Comparison of ENCODE assay signal across 13 cellular contexts in the genomic region with DNA sequence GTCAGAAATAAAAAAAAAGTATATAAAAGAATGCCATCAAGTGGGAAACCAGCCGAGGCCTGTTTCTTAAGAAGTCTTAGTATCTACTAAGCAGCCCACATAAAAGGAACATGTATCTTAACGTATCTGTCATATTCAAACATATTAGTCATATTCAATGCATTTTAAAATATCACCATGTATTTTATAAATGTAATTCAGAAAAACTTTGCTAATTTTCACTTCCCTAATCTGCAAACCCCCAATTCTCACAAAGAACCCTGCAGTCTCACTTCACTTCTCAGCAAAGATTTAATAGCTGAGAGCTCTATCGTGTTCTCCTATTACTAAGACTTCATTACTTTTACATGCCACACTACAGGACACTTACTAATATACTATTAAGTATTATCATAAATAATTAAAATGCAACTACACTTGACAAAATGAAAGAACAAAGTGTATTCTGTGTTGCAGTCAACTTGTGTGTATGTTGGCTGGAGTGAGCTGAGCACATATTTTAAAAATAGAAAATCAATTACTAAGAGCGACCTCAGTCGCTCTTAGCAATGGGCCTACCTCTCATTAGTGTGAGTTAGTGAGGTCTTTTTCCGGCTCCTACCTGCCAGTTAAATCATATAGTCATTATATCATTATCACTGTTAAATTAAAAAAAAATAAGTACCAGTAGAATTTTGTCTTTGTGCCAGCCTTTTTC.
DNase-seq lines count a peak whose midpoint lies in the region; ATAC-seq and TF ChIP-seq lines count a peak whose summit lies in the region.
"Had no signal": no experiment of that assay in that cellular context is flagged by ENCODE, and none has a peak within 500 bp of the region (broad histone marks: within the 10 kb centered on the region; RNA-seq: fewer than 3 reads in every experiment).

No MANE protein-coding gene starts in this region.

- H3K36me3 Mint-ChIP-seq in memory B cell, result no peaks in the 10 kb centered on the region
- H3K36me3 Mint-ChIP-seq: immature natural killer cell had no signal

- DNase-seq in memory B cell (ENCODE audit: low spot score in 2 of 2), result no peak
- DNase-seq in NCI-H1048 (lab: John Stamatoyannopoulos, UW), result no peak
- no peak for DNase-seq in HAP-1 (ENCODE audit: low spot score in 2 of 2)
- DNase-seq in activated CD4-positive, alpha-beta T cell treated with anti-CD3 and anti-CD28 coated beads for 1 hour, result no peak
- no peak for DNase-seq in mammary epithelial cell
- DNase-seq: Calu3, immature natural killer cell, NCI-H510A treated with DMSO at 0.1 percent for 48 hours, T-helper 2 cell had no signal

- H3K36me3 ChIP-seq in HAP-1 (replicated peaks), result no peaks in the 10 kb centered on the region
- H3K36me3 ChIP-seq in mammary epithelial cell (ENCODE audit: insufficient read depth, low read length), result no peaks in the 10 kb centered on the region
- H3K36me3 ChIP-seq: breast epithelium had no signal

- H3K9me3 ChIP-seq in HAP-1 (no peaks in the 10 kb centered on the region), mammary epithelial cell (replicated peaks; ENCODE audit: insufficient read depth, low read length) (no peaks in the 10 kb centered on the region)
- H3K9me3 ChIP-seq: breast epithelium had no signal

- H3K4me1 ChIP-seq in HAP-1 (no peaks in the 10 kb centered on the region; the same call in none of the 2 replicates), mammary epithelial cell (ENCODE audit: insufficient read depth, low read length) (no peaks in the 10 kb centered on the region)
- H3K4me1 ChIP-seq: breast epithelium had no signal

- peaks cover 13% of the 10 kb centered on the region for H3K4me1 Mint-ChIP-seq in memory B cell
- H3K4me1 Mint-ChIP-seq: immature natural killer cell had no signal

- no peak overlapping the region for H3K27ac Mint-ChIP-seq in memory B cell
- H3K27ac Mint-ChIP-seq: immature natural killer cell had no signal

- ATAC-seq in GM18909 (IDR thresholded peaks at IDR 0.05; ENCODE audit: poor library complexity, unreplicated experiment), result peak; percentile 81
- peak; percentile 73 for ATAC-seq in GM21786 (IDR thresholded peaks at IDR 0.05; ENCODE audit: unreplicated experiment)
- peak; percentile 84 for ATAC-seq in HG03342 (IDR thresholded peaks at IDR 0.05; ENCODE audit: unreplicated experiment)
- peak; percentile 96 for ATAC-seq in memory B cell (ENCODE audit: low read depth)

- no peaks in the 10 kb centered on the region for H3K27me3 ChIP-seq in HAP-1 (ENCODE audit: low read depth)
- no peaks in the 10 kb centered on the region for H3K27me3 ChIP-seq in mammary epithelial cell (ENCODE audit: insufficient read depth, low read length)
- H3K27me3 ChIP-seq: breast epithelium had no signal

- no TSS peak for BruUV-seq in mammary epithelial cell (replicated peaks; lab: Mats Ljungman, UMichigan)

- TF ChIP-seq CTCF in mammary epithelial cell (conservative IDR thresholded peaks at IDR 0.05 in 1 of 2, IDR thresholded peaks at IDR 0.05 in 1 of 2; ENCODE audit: extremely low read depth in 1 of 2, insufficient read depth in 1 of 2, low read depth in 1 of 2, low read length in 2 of 2), result no peak

- no peak overlapping the region for H3K27ac ChIP-seq in mammary epithelial cell (ENCODE audit: insufficient read depth, low read depth, low read length)
- H3K27ac ChIP-seq: breast epithelium had no signal

- H4K20me1 ChIP-seq in mammary epithelial cell (ENCODE audit: insufficient read depth, low read length), result no peaks in the 10 kb centered on the region

- dilution Hi-C loops in mammary epithelial cell (cut with HindIII; ENCODE audit: low sequenced_read_pairs), result no loop called here

- CTCF ChIA-PET in mammary epithelial cell (lab: Charles Lee; ENCODE audit: low non-redundant PET), result no interaction called here

- WGBS in mammary epithelial cell (ENCODE audit: low coverage, missing lambda C conversion rate), result 78% methylated on average over 6 of the region's 6 CpGs

- H3K9ac ChIP-seq in mammary epithelial cell (ENCODE audit: insufficient read depth, low read length), result no peak overlapping the region

- no peaks in the 10 kb centered on the region for H3K27me3 Mint-ChIP-seq in memory B cell

- H3K9me3 Mint-ChIP-seq in memory B cell, result peaks cover 2% of the 10 kb centered on the region
- H3K9me3 Mint-ChIP-seq: immature natural killer cell had no signal

- in situ Hi-C loops in HAP-1 (cut with MboI; ENCODE audit: low sequenced_read_pairs) (no loop called here), mammary epithelial cell (cut with MboI; ENCODE audit: low sequenced_read_pairs in 2 of 2) (no loop called here)

- no peaks in the 10 kb centered on the region for H3K79me2 ChIP-seq in mammary epithelial cell (ENCODE audit: insufficient read depth, low read length)

- intact Hi-C loops in mammary epithelial cell (cut with micrococcal nuclease), result no loop called here

- no peak overlapping the region for H2AFZ ChIP-seq in mammary epithelial cell (ENCODE audit: low read depth, low read length)

- H3K4me3 ChIP-seq in HAP-1, result no peak overlapping the region
- H3K4me3 ChIP-seq in mammary epithelial cell (replicated peaks in 1 of 3; ENCODE audit: insufficient read depth in 1 of 3, low read depth in 2 of 3, low read length in 3 of 3), result no peak overlapping the region
- H3K4me3 ChIP-seq: breast epithelium had no signal

- H3K4me2 ChIP-seq in mammary epithelial cell (ENCODE audit: insufficient read depth, low read depth, low read length), result no peak overlapping the region

- no peak overlapping the region for H3K4me3 Mint-ChIP-seq in memory B cell
- H3K4me3 Mint-ChIP-seq: immature natural killer cell had no signal
